In genomic region chr10:88991900-88992237, GRCh38 we compare ENCODE assay signal across 8 cellular contexts. TPM values are rescaled to one million over a fixed set of nuclear protein-coding genes. Genes with fewer than 3 reads are reported as not detected.
A peak's percentile ranks its signal among the peaks of the same experiment; 100 is the strongest.
DNase-seq lines count a peak whose midpoint lies in the region; ATAC-seq and TF ChIP-seq lines count a peak whose summit lies in the region.

No MANE protein-coding gene starts in this region.

- H3K9me3 ChIP-seq in subcutaneous abdominal adipose tissue (ENCODE audit: control insufficient read depth in 5 of 5, low read length in 5 of 5), result no peaks in the 10 kb centered on the region

- intact Hi-C loops in activated B cell treated with CpG ODN at 0.5 μM for 24 hours (cut with micrococcal nuclease), result loop anchor here (2.0 to 10.0 kb wide), 6 partner anchors 17 to 1055 kb away; partner anchors contain the start of genes KIF20B and STAMBPL1

- no peak for TF ChIP-seq CTCF in activated B cell treated with CpG ODN at 0.5 μM for 24 hours (IDR thresholded peaks at IDR 0.05)

- peak overlapping the region; percentile 85 to 94 (median 91) for H3K9ac ChIP-seq in subcutaneous abdominal adipose tissue (ENCODE audit: low read length in 5 of 5)

- H3K4me3 ChIP-seq in iPS-11a (ENCODE audit: low read depth, low read length), result peak overlapping the region; percentile 80
- H3K4me3 ChIP-seq in subcutaneous abdominal adipose tissue (ENCODE audit: low read depth in 1 of 5, low read length in 5 of 5), result peak overlapping the region; percentile 81 to 95 (median 92)

- ATAC-seq in activated B cell treated with CpG ODN at 0.5 μM for 24 hours (ENCODE audit: low read depth) (no peak), HG02840 (IDR thresholded peaks at IDR 0.05; ENCODE audit: low FRiP score, unreplicated experiment) (no peak)

- H3K27me3 Mint-ChIP-seq in activated naive CD4-positive, alpha-beta T cell treated with anti-CD3 and anti-CD28 coated beads, Interleukin-2, amount 10 ng/mL, durations not matched to agents 7 days and 5 days, result peaks cover 5% of the 10 kb centered on the region
- H3K27me3 Mint-ChIP-seq in activated B cell treated with CpG ODN at 0.5 μM for 24 hours, result no peaks in the 10 kb centered on the region

- CTCF ChIA-PET in activated naive CD4-positive, alpha-beta T cell treated with anti-CD3 and anti-CD28 coated beads, Interleukin-2, amount 10 ng/mL, durations not matched to agents 7 days and 5 days (lab: Charles Lee), result interaction anchor here (1.1 to 5.2 kb wide), 5 partner anchors 9 to 222 kb away, joined by 3 to 30 read pairs (median 8); no protein-coding TSS in a partner anchor
- CTCF ChIA-PET in activated B cell treated with CpG ODN at 0.5 μM for 24 hours (lab: Charles Lee), result interaction anchor here (1.2 to 3.3 kb wide), 2 partner anchors 55 to 58 kb away, joined by 3 to 22 read pairs; no protein-coding TSS in a partner anchor

- H3K27me3 ChIP-seq in subcutaneous abdominal adipose tissue (ENCODE audit: control insufficient read depth in 5 of 5, insufficient read depth in 4 of 5, low read length in 5 of 5), result no peaks in the 10 kb centered on the region

- peak overlapping the region; percentile 97 for H3K27ac ChIP-seq in subcutaneous abdominal adipose tissue (ENCODE audit: low read depth, low read length)

- POLR2A ChIA-PET in activated B cell treated with CpG ODN at 0.5 μM for 24 hours (lab: Charles Lee), result interaction anchor here (0.8 to 2.8 kb wide), 6 partner anchors 9 to 260 kb away, joined by 3 to 18 read pairs (median 12); partner anchors contain the start of gene STAMBPL1

- peaks cover 5% of the 10 kb centered on the region for H3K9me3 Mint-ChIP-seq in activated naive CD4-positive, alpha-beta T cell treated with anti-CD3 and anti-CD28 coated beads, Interleukin-2, amount 10 ng/mL, durations not matched to agents 7 days and 5 days
- H3K9me3 Mint-ChIP-seq in activated B cell treated with CpG ODN at 0.5 μM for 24 hours, result no peaks in the 10 kb centered on the region

- H3K27ac Mint-ChIP-seq in activated naive CD4-positive, alpha-beta T cell treated with anti-CD3 and anti-CD28 coated beads, Interleukin-2, amount 10 ng/mL, durations not matched to agents 7 days and 5 days, result peak overlapping the region; percentile 98
- peak overlapping the region; percentile 88 for H3K27ac Mint-ChIP-seq in activated B cell treated with CpG ODN at 0.5 μM for 24 hours

- no peak for DNase-seq in activated naive CD4-positive, alpha-beta T cell treated with anti-CD3 and anti-CD28 coated beads, Interleukin-2, amount 10 ng/mL, durations not matched to agents 7 days and 5 days
- DNase-seq in activated naive CD4-positive, alpha-beta T cell (lab: John Stamatoyannopoulos, UW), result no peak
- DNase-seq in activated B cell treated with CpG ODN at 0.5 μM for 24 hours (no peak), dedifferentiated amniotic fluid mesenchymal stem cell (ENCODE audit: extremely low spot score) (no peak), NCI-H748 treated with DMSO at 0.1 percent for 48 hours (lab: John Stamatoyannopoulos, UW) (no peak)

- H3K4me3 Mint-ChIP-seq in activated naive CD4-positive, alpha-beta T cell treated with anti-CD3 and anti-CD28 coated beads, Interleukin-2, amount 10 ng/mL, durations not matched to agents 7 days and 5 days, result peak overlapping the region; percentile 99
- peak overlapping the region; percentile 95 for H3K4me3 Mint-ChIP-seq in activated B cell treated with CpG ODN at 0.5 μM for 24 hours

- no peaks in the 10 kb centered on the region for H3K36me3 ChIP-seq in subcutaneous abdominal adipose tissue (ENCODE audit: control insufficient read depth in 5 of 5, insufficient read depth in 5 of 5, low read length in 5 of 5)

- peaks cover 80% of the 10 kb centered on the region for H3K4me1 Mint-ChIP-seq in activated naive CD4-positive, alpha-beta T cell treated with anti-CD3 and anti-CD28 coated beads, Interleukin-2, amount 10 ng/mL, durations not matched to agents 7 days and 5 days
- H3K4me1 Mint-ChIP-seq in activated B cell treated with CpG ODN at 0.5 μM for 24 hours, result peaks cover 60% of the 10 kb centered on the region

- H3K4me1 ChIP-seq in subcutaneous abdominal adipose tissue (ENCODE audit: control insufficient read depth in 5 of 5, insufficient read depth in 5 of 5, low read length in 5 of 5), result peaks cover 0 to 35% (median 31%) of the 10 kb centered on the region in 5 donors

- H3K36me3 Mint-ChIP-seq in activated naive CD4-positive, alpha-beta T cell treated with anti-CD3 and anti-CD28 coated beads, Interleukin-2, amount 10 ng/mL, durations not matched to agents 7 days and 5 days, result peaks cover 38% of the 10 kb centered on the region
- peaks cover 10% of the 10 kb centered on the region for H3K36me3 Mint-ChIP-seq in activated B cell treated with CpG ODN at 0.5 μM for 24 hours (ENCODE audit: low read depth)

RNA-seq across cellular contexts. Expression of gene FAS, which starts 1.3 kb away (rescaled TPM):
- total RNA-seq in activated B cell treated with CpG ODN at 0.5 μM for 24 hours, result 18.2 and 22.6 TPM in 2 replicates

RNA-seq across cellular contexts. Expression of gene ACTA2, which starts 39.3 kb away (rescaled TPM):
- 1.5 and 2.4 TPM in 2 replicates for total RNA-seq in activated B cell treated with CpG ODN at 0.5 μM for 24 hours
